ENCODE assay signal across 1 cellular context in genomic region chr17:44008205-44008909, GRCh38.
TF ChIP-seq lines count a peak whose summit lies in the region.

No MANE protein-coding gene starts in this region.

TF ChIP-seq in GM23338, 12 proteins besides CTCF, POLR2A, EP300 and RAD21:
- TF ChIP-seq ZNF462 (CRISPR knock-in tag; IDR thresholded peaks at IDR 0.05) (no peak), ETS1 (IDR thresholded peaks at IDR 0.05) (peak; percentile 62; the same call in 1 of the 2 replicates), NANOG (IDR thresholded peaks at IDR 0.05; ENCODE audit: borderline replicate concordance) (no peak), EZH2phosphoT487 (IDR thresholded peaks at IDR 0.05; ENCODE audit: unreplicated experiment) (no peak)
